In genomic region chr9:121779381-121780117, GRCh38 we compare ENCODE assay signal across 12 cellular contexts.
DNase-seq lines count a peak whose midpoint lies in the region; ATAC-seq, FAIRE-seq and TF ChIP-seq lines count a peak whose summit lies in the region.
"Had no signal": no experiment of that assay in that cellular context is flagged by ENCODE, and none has a peak within 500 bp of the region (broad histone marks: within the 10 kb centered on the region; RNA-seq: fewer than 3 reads in every experiment).

No MANE protein-coding gene starts in this region.

- DNase-seq in endothelial cell of umbilical vein (ENCODE audit: low read depth, low spot score) = peak; percentile 84
- peak; percentile 63 for DNase-seq in mesenchymal stem cell
- no peak for DNase-seq in MV-4-11 (lab: John Stamatoyannopoulos, UW)
- DNase-seq in NCI-H226 = no peak
- DNase-seq in NCI-H1105 treated with DMSO at 0.1 percent for 48 hours (lab: John Stamatoyannopoulos, UW) = no peak
- DNase-seq: DMS79 treated with DMSO at 0.1 percent for 48 hours, naive B cell, SHP77 treated with DMSO at 0.1 percent for 48 hours had no signal

- no peak overlapping the region for H2BK12ac ChIP-seq in mesenchymal stem cell (ENCODE audit: low read length in 2 of 2)

- H3K9me3 ChIP-seq in OCI-LY3 (ENCODE audit: insufficient read depth, low read length) (peaks cover 9% of the 10 kb centered on the region), endothelial cell of umbilical vein (replicated peaks; ENCODE audit: control insufficient read depth, insufficient read depth, low read length) (no peaks in the 10 kb centered on the region), mesenchymal stem cell (ENCODE audit: control insufficient read depth, low read length) (peaks cover 11% of the 10 kb centered on the region), stomach smooth muscle (ENCODE audit: control insufficient read depth in 2 of 2, low read length in 2 of 2) (peaks cover 0 to 4% of the 10 kb centered on the region in 2 donors)

- POLR2A ChIA-PET in endothelial cell of umbilical vein (lab: Charles Lee) = no interaction called here

- H2AFZ ChIP-seq in OCI-LY3 (ENCODE audit: low read depth, low read length) = no peak overlapping the region
- no peak overlapping the region for H2AFZ ChIP-seq in endothelial cell of umbilical vein (ENCODE audit: low read depth, low read length)
- H2AFZ ChIP-seq in mesenchymal stem cell (ENCODE audit: low read depth, low read length) = no peak overlapping the region

- FAIRE-seq in endothelial cell of umbilical vein (lab: Jason Lieb, UNC) = no peak

- WGBS in mesenchymal stem cell = 57% methylated on average over 13 of the region's 13 CpGs

- H3K27ac ChIP-seq in OCI-LY3 (ENCODE audit: low read length) (no peak overlapping the region), endothelial cell of umbilical vein (ENCODE audit: insufficient read depth, low read depth, low read length) (no peak overlapping the region), mesenchymal stem cell (ENCODE audit: low read length, poor library complexity, severe bottlenecking) (no peak overlapping the region), stomach smooth muscle (ENCODE audit: low read length) (peak overlapping the region; percentile 81)
- H3K27ac ChIP-seq: epithelial cell of prostate had no signal

- H3K14ac ChIP-seq in mesenchymal stem cell (ENCODE audit: low read length in 2 of 2) = no peak overlapping the region

- H3K36me3 ChIP-seq in OCI-LY3 (replicated peaks; ENCODE audit: low read depth, low read length) = peaks cover 3% of the 10 kb centered on the region
- peaks cover 0 to 54% of the 10 kb centered on the region in 2 experiments for H3K36me3 ChIP-seq in endothelial cell of umbilical vein (ENCODE audit: control insufficient read depth in 2 of 2, extremely low read depth in 1 of 2, insufficient read depth in 2 of 2, low read length in 2 of 2)
- peaks cover 44 to 70% of the 10 kb centered on the region in 2 experiments for H3K36me3 ChIP-seq in mesenchymal stem cell (ENCODE audit: control insufficient read depth in 1 of 2, insufficient read depth in 2 of 2, low read depth in 1 of 2, low read length in 2 of 2)
- H3K36me3 ChIP-seq in stomach smooth muscle (ENCODE audit: control insufficient read depth in 2 of 2, insufficient read depth in 2 of 2, low read length in 2 of 2) = peaks cover 46 to 60% of the 10 kb centered on the region in 2 donors

- H2BK120ac ChIP-seq in mesenchymal stem cell (ENCODE audit: low read depth, low read length) = no peak overlapping the region

- H3K23ac ChIP-seq in mesenchymal stem cell (ENCODE audit: low read length in 2 of 2) = no peak overlapping the region

- H3K4ac ChIP-seq in mesenchymal stem cell (ENCODE audit: low read depth in 1 of 2, low read length in 2 of 2) = no peak overlapping the region

- ATAC-seq in GM21723 (IDR thresholded peaks at IDR 0.05; ENCODE audit: unreplicated experiment) = no peak

- no peak overlapping the region for H4K8ac ChIP-seq in mesenchymal stem cell (ENCODE audit: low read length)

- H3K4me1 ChIP-seq in OCI-LY3 (ENCODE audit: low read length) = peaks cover 25% of the 10 kb centered on the region
- peaks cover 4% of the 10 kb centered on the region for H3K4me1 ChIP-seq in endothelial cell of umbilical vein (ENCODE audit: control insufficient read depth, extremely low read depth, insufficient read depth, low read length)
- peaks cover 10% of the 10 kb centered on the region for H3K4me1 ChIP-seq in mesenchymal stem cell (ENCODE audit: control insufficient read depth, insufficient read depth, low read depth, low read length)
- H3K4me1 ChIP-seq in stomach smooth muscle (ENCODE audit: control insufficient read depth, insufficient read depth, low read length) = peaks cover 13% of the 10 kb centered on the region

- intact Hi-C loops in endothelial cell of umbilical vein (cut with micrococcal nuclease) = no loop called here

- H2BK5ac ChIP-seq in mesenchymal stem cell (ENCODE audit: low read depth, low read length, poor library complexity, severe bottlenecking) = no peak overlapping the region

- H3K4me2 ChIP-seq in OCI-LY3 (ENCODE audit: low read length) (peak overlapping the region; percentile 76), endothelial cell of umbilical vein (ENCODE audit: insufficient read depth, low read length) (no peak overlapping the region), mesenchymal stem cell (ENCODE audit: low read length, poor library complexity, severe bottlenecking) (no peak overlapping the region)

- no peaks in the 10 kb centered on the region for H3K9me1 ChIP-seq in endothelial cell of umbilical vein (replicated peaks; ENCODE audit: control insufficient read depth, extremely low read depth, insufficient read depth, low read length)

- no peak for TF ChIP-seq CTCF in OCI-LY3 (IDR thresholded peaks at IDR 0.05; ENCODE audit: low read depth, low read length)
- no peak for TF ChIP-seq CTCF in endothelial cell of umbilical vein (IDR thresholded peaks at IDR 0.05; ENCODE audit: extremely low read depth in 1 of 2, insufficient read depth in 1 of 2, low read depth in 1 of 2, low read length in 2 of 2)

- H3K4me3 ChIP-seq in OCI-LY3 (ENCODE audit: low read length) = peak overlapping the region; percentile 60
- H3K4me3 ChIP-seq in endothelial cell of umbilical vein (replicated peaks in 1 of 3; ENCODE audit: insufficient read depth in 1 of 3, low read depth in 1 of 3, low read length in 3 of 3) = no peak overlapping the region
- H3K4me3 ChIP-seq in mesenchymal stem cell (ENCODE audit: insufficient read depth in 1 of 2, low read depth in 1 of 2, low read length in 2 of 2) = no peak overlapping the region
- peak overlapping the region in 1 of 2 donors; percentile 1 for H3K4me3 ChIP-seq in stomach smooth muscle (ENCODE audit: low read length in 2 of 2)

- dilution Hi-C loops in endothelial cell of umbilical vein (cut with MboI; ENCODE audit: extremely low pct_ligation_motif_present, low sequenced_read_pairs) = no loop called here

- H3K18ac ChIP-seq in mesenchymal stem cell (ENCODE audit: low read depth in 1 of 2, low read length in 2 of 2) = no peak overlapping the region

- H4K20me1 ChIP-seq in OCI-LY3 (ENCODE audit: insufficient read depth, low read length) = no peaks in the 10 kb centered on the region
- no peaks in the 10 kb centered on the region for H4K20me1 ChIP-seq in endothelial cell of umbilical vein (replicated peaks; ENCODE audit: control insufficient read depth, extremely low read depth, insufficient read depth, low read length)

- H2AK5ac ChIP-seq in mesenchymal stem cell (ENCODE audit: low read length, severe bottlenecking) = no peak overlapping the region

- no peak for TF ChIP-seq POLR2A in endothelial cell of umbilical vein (IDR thresholded peaks at IDR 0.05; ENCODE audit: low read depth, low read length)

- no peak overlapping the region for H2BK15ac ChIP-seq in mesenchymal stem cell (ENCODE audit: low read depth, poor library complexity, severe bottlenecking)

- CTCF ChIA-PET in endothelial cell of umbilical vein (lab: Charles Lee) = no interaction called here

- peaks cover 18% of the 10 kb centered on the region for H3K79me1 ChIP-seq in mesenchymal stem cell (replicated peaks; ENCODE audit: low read length, poor library complexity, severe bottlenecking)

- no TSS peak for BruUV-seq in endothelial cell of umbilical vein (replicated peaks; lab: Mats Ljungman, UMichigan)

- H3K27me3 ChIP-seq in OCI-LY3 (ENCODE audit: low read depth, low read length) (no peaks in the 10 kb centered on the region; the same call in 1 of the 2 replicates), endothelial cell of umbilical vein (ENCODE audit: control insufficient read depth in 2 of 2, insufficient read depth in 2 of 2, low read length in 2 of 2) (no peaks in the 10 kb centered on the region), mesenchymal stem cell (ENCODE audit: control insufficient read depth in 1 of 2, insufficient read depth in 1 of 2, low read length in 2 of 2) (no peaks in the 10 kb centered on the region), stomach smooth muscle (ENCODE audit: control insufficient read depth in 1 of 2, insufficient read depth in 2 of 2, low read length in 2 of 2) (no peaks in the 10 kb centered on the region)

- H4K91ac ChIP-seq in mesenchymal stem cell (ENCODE audit: low read length) = no peak overlapping the region

- peak overlapping the region; percentile 18; the same call in 1 of the 2 replicates for H3K9ac ChIP-seq in OCI-LY3 (ENCODE audit: low read length)
- no peak overlapping the region for H3K9ac ChIP-seq in endothelial cell of umbilical vein (replicated peaks; ENCODE audit: extremely low read depth, insufficient read depth, low read length)
- H3K9ac ChIP-seq in mesenchymal stem cell (ENCODE audit: low read length) = no peak overlapping the region
- peak overlapping the region; percentile 13 to 54 for H3K9ac ChIP-seq in stomach smooth muscle (ENCODE audit: low read length in 2 of 2)

- H3K79me2 ChIP-seq in OCI-LY3 (ENCODE audit: low read length) (no peaks in the 10 kb centered on the region), endothelial cell of umbilical vein (ENCODE audit: control insufficient read depth, insufficient read depth, low read length) (no peaks in the 10 kb centered on the region)

TF ChIP-seq in endothelial cell of umbilical vein, 7 proteins besides CTCF, POLR2A, EP300 and RAD21:
- TF ChIP-seq MYC (IDR thresholded peaks at IDR 0.05; ENCODE audit: low read depth, low read length) (no peak), MAX (IDR thresholded peaks at IDR 0.05; ENCODE audit: insufficient read depth, insufficient read length) (no peak)

Comparison
In these comparisons a context has a peak if more than half of its experiments do, and no peak if none do; other contexts are left out.
1. H3K9ac ChIP-seq: peak in OCI-LY3 (single experiment) and stomach smooth muscle (2 of 2); none in endothelial cell of umbilical vein (single experiment) and mesenchymal stem cell (single experiment).
2. DNase-seq: peak in endothelial cell of umbilical vein (single experiment) and mesenchymal stem cell (single experiment); none in MV-4-11 (single experiment), NCI-H226 (single experiment) and NCI-H1105 treated with DMSO at 0.1 percent for 48 hours (single experiment).